In genomic region chr1:25871086-25871703, GRCh38 we compare ENCODE assay signal across 17 cellular contexts. TPM values are rescaled to one million over a fixed set of nuclear protein-coding genes. Genes with fewer than 3 reads are reported as not detected.
DNase-seq lines count a peak whose midpoint lies in the region; ATAC-seq, FAIRE-seq and TF ChIP-seq lines count a peak whose summit lies in the region.
"Had no signal": no experiment of that assay in that cellular context is flagged by ENCODE, and none has a peak within 500 bp of the region (broad histone marks: within the 10 kb centered on the region; RNA-seq: fewer than 3 reads in every experiment).

No MANE protein-coding gene starts in this region.

- no peaks in the 10 kb centered on the region for H3K9me3 ChIP-seq in NT2/D1 (ENCODE audit: insufficient read depth, low read length)
- H3K9me3 ChIP-seq in esophagus squamous epithelium = no peaks in the 10 kb centered on the region
- H3K9me3 ChIP-seq in prostate gland = no peaks in the 10 kb centered on the region
- H3K9me3 ChIP-seq: thyroid gland had no signal

- TF ChIP-seq POLR2A in esophagus squamous epithelium (IDR thresholded peaks at IDR 0.05) (no peak), prostate gland (IDR thresholded peaks at IDR 0.05) (no peak)

- TF ChIP-seq CTCF in CD14-positive monocyte (IDR thresholded peaks at IDR 0.05) (no peak), esophagus squamous epithelium (IDR thresholded peaks at IDR 0.05) (no peak), prostate gland (IDR thresholded peaks at IDR 0.05) (no peak)

- peak overlapping the region in 1 of 2 donors; percentile 53 for H3K4me3 Mint-ChIP-seq in CD14-positive monocyte
- H3K4me3 Mint-ChIP-seq: activated B cell treated with CpG ODN at 0.5 μM for 24 hours; activated naive CD8-positive, alpha-beta T cell had no signal

- ATAC-seq in GM19351 (IDR thresholded peaks at IDR 0.05; ENCODE audit: unreplicated experiment) = no peak

- peak overlapping the region in 1 of 7 donors; percentile 50 for H3K27ac Mint-ChIP-seq in CD14-positive monocyte
- H3K27ac Mint-ChIP-seq: activated B cell treated with CpG ODN at 0.5 μM for 24 hours; activated naive CD8-positive, alpha-beta T cell had no signal

- H3K27ac ChIP-seq in esophagus squamous epithelium = peak overlapping the region; percentile 66 to 81 (median 70)
- peak overlapping the region in 1 of 2 donors; percentile 36 for H3K27ac ChIP-seq in prostate gland

- peaks cover 0 to 2% (median 0%) of the 10 kb centered on the region in 7 donors for H3K9me3 Mint-ChIP-seq in CD14-positive monocyte
- H3K9me3 Mint-ChIP-seq: activated B cell treated with CpG ODN at 0.5 μM for 24 hours had no signal

- H3K4me3 ChIP-seq in NT2/D1 (ENCODE audit: insufficient read length, low read depth) = no peak overlapping the region
- no peak overlapping the region for H3K4me3 ChIP-seq in esophagus squamous epithelium
- H3K4me3 ChIP-seq in prostate gland = no peak overlapping the region
- H3K4me3 ChIP-seq: thyroid gland had no signal

- intact Hi-C loops in CD14-positive monocyte (cut with micrococcal nuclease) = no loop called here
- intact Hi-C loops in esophagus squamous epithelium (cut with DNase I) = no loop called here
- intact Hi-C loops in prostate gland (cut with DNase I) = no loop called here

- H3K27me3 ChIP-seq in NT2/D1 (ENCODE audit: insufficient read depth, insufficient read length) (no peaks in the 10 kb centered on the region), esophagus squamous epithelium (no peaks in the 10 kb centered on the region), prostate gland (replicated peaks; ENCODE audit: insufficient read depth) (no peaks in the 10 kb centered on the region)
- H3K27me3 ChIP-seq: thyroid gland had no signal

- peaks cover 2 to 4% (median 2%) of the 10 kb centered on the region in 3 donors for H3K27me3 Mint-ChIP-seq in CD14-positive monocyte (ENCODE audit: low read depth in 3 of 3)
- H3K27me3 Mint-ChIP-seq: activated B cell treated with CpG ODN at 0.5 μM for 24 hours; activated naive CD8-positive, alpha-beta T cell had no signal

- peaks cover 61% of the 10 kb centered on the region for H3K4me1 Mint-ChIP-seq in CD14-positive monocyte

- DNase-seq in CD14-positive monocyte (ENCODE audit: low spot score) = peak; percentile 39
- no peak for DNase-seq in NT2/D1 (ENCODE audit: low read depth, low spot score)
- no peak for DNase-seq in esophagus squamous epithelium (lab: John Stamatoyannopoulos, UW)
- DNase-seq in prostate gland (ENCODE audit: low spot score) = peak; percentile 64
- no peak for DNase-seq in urothelium cell line (ENCODE audit: low spot score)
- no peak for DNase-seq in dermis blood vessel endothelial cell
- DNase-seq in HuH-7 (ENCODE audit: low spot score) = no peak
- DNase-seq: activated B cell treated with CpG ODN at 0.5 μM for 24 hours; activated CD8-positive, alpha-beta memory T cell treated with anti-CD3 and anti-CD28 coated beads, Interleukin-2, amount 50 U/mL, for 48 hours; AML-193; cerebellar nuclear complex; erythroblast; hippocampal formation; NCI-H1930 had no signal

- H3K36me3 Mint-ChIP-seq in CD14-positive monocyte = peaks cover 13 to 20% of the 10 kb centered on the region in 2 donors

- H3K4me1 ChIP-seq in NT2/D1 (ENCODE audit: insufficient read depth, insufficient read length) = peaks cover 32% of the 10 kb centered on the region
- peaks cover 49 to 89% (median 54%) of the 10 kb centered on the region in 3 donors for H3K4me1 ChIP-seq in esophagus squamous epithelium
- H3K4me1 ChIP-seq in prostate gland (replicated peaks) = peaks cover 10% of the 10 kb centered on the region

- FAIRE-seq in urothelium cell line (lab: Jason Lieb, UNC) = no peak

- H3K9ac ChIP-seq in NT2/D1 (ENCODE audit: insufficient read length, low read depth) = peak overlapping the region; percentile 26

- H3K36me3 ChIP-seq in NT2/D1 (ENCODE audit: insufficient read depth, insufficient read length, low read length) (peaks cover 14% of the 10 kb centered on the region), esophagus squamous epithelium (peaks cover 0 to 20% (median 4%) of the 10 kb centered on the region in 3 donors), prostate gland (no peaks in the 10 kb centered on the region)
- H3K36me3 ChIP-seq: thyroid gland had no signal

- 20 to 39% methylated on average over 4 of the region's 5 CpGs for WGBS in esophagus squamous epithelium, 2 donors
- 30% methylated on average over 5 of the region's 5 CpGs for WGBS in prostate gland

RNA-seq across cellular contexts. Expression of gene PAQR7, which starts 4.3 kb away (rescaled TPM):
- polyA plus RNA-seq in CD14-positive monocyte = 1 to 10 TPM in 1 of 2 donors, under 1 TPM in 1; 0.92 to 1.0 TPM
- total RNA-seq in esophagus squamous epithelium = 10 to 100 TPM in 3 of 4 donors, 1 to 10 TPM in 1; 6.6 to 18.3 (median 12.1) TPM
- total RNA-seq in prostate gland = 10 to 100 TPM in 1 of 2 donors, 1 to 10 TPM in 1; 7.8 to 74.0 TPM
- 7.2 and 9.0 TPM in 2 replicates for total RNA-seq in dermis blood vessel endothelial cell

RNA-seq across cellular contexts. Expression of gene AUNIP, which starts 11.9 kb away (rescaled TPM):
- polyA plus RNA-seq in CD14-positive monocyte = under 1 TPM; 0.44 TPM
- total RNA-seq in esophagus squamous epithelium (1 to 10 TPM; 1.3 to 5.4 (median 2.5) TPM), prostate gland (1 to 10 TPM in 1 of 2 donors, under 1 TPM in 1; 0.32 to 4.3 TPM), dermis blood vessel endothelial cell (2.0 and 5.2 TPM in 2 replicates)
- total RNA-seq: thyroid gland had no signal

RNA-seq across cellular contexts. Expression of gene STMN1, which starts 35.0 kb away (rescaled TPM):
- 1 to 10 TPM; 3.5 to 8.1 TPM for polyA plus RNA-seq in CD14-positive monocyte
- total RNA-seq in esophagus squamous epithelium = 10 to 100 TPM; 29.6 to 65.5 (median 42.7) TPM
- total RNA-seq in prostate gland = 100 to 1,000 TPM in 1 of 2 donors, 10 to 100 TPM in 1; 21.8 to 138 TPM
- 126 and 233 TPM in 2 replicates for total RNA-seq in dermis blood vessel endothelial cell

RNA-seq across cellular contexts. Expression of gene MTFR1L, which starts 51.4 kb away (rescaled TPM):
- 10 to 100 TPM; 67.3 to 69.9 TPM for polyA plus RNA-seq in CD14-positive monocyte
- 10 to 100 TPM; 24.4 to 53.8 (median 28.3) TPM for total RNA-seq in esophagus squamous epithelium
- 100 to 1,000 TPM in 1 of 2 donors, 10 to 100 TPM in 1; 82.2 to 112 TPM for total RNA-seq in prostate gland
- 27.4 and 34.7 TPM in 2 replicates for total RNA-seq in dermis blood vessel endothelial cell

Comparison
In these comparisons a context has a peak if more than half of its experiments do, and no peak if none do; other contexts are left out.
1. DNase-seq: peak in CD14-positive monocyte (single experiment) and prostate gland (single experiment); none in NT2/D1 (single experiment), esophagus squamous epithelium (single experiment), urothelium cell line (single experiment), dermis blood vessel endothelial cell (single experiment) and HuH-7 (single experiment).